1 cellular context compared by ENCODE assay signal in the genomic region with DNA sequence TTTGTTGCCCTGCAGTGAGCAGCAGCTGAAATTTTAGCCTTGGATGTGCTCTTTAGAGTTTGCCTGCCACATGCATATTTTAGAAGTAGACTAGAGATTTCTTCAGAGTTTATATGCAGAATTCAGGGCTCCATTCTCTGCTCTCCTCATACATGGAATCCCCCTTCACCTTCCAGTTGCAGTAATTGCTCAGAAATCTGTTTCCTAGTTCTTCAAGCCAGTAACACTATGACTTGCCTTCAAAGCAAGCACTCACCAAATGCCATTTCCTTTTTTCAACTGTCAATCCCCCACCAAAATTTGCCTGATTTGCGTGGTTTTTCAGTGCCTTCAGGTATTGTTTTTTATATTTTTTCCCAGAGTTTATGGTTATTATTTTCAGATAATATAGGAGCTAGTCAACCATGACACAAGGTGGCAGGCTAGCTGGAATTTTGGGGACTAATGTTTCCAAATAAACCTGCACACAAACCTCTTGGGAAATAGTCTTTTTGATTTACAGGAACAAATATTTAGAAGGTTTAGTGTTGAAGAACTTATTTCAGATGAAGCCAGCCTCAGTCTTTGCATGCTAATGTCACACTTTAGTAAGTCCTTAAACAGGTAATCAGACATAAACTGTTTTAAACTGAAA.
A peak's percentile ranks its signal among the peaks of the same experiment; 100 is the strongest.
TF ChIP-seq lines count a peak whose summit lies in the region.

No MANE protein-coding gene starts in this region.

TF ChIP-seq in GM12878, 131 proteins besides CTCF, POLR2A, EP300 and RAD21 (continued from another document and continues in another):
- no peak for TF ChIP-seq MAX (IDR thresholded peaks at IDR 0.05; ENCODE audit: low read depth, low read length)
- TF ChIP-seq ZNF207 (IDR thresholded peaks at IDR 0.05; ENCODE audit: borderline replicate concordance) = no peak
- peak; percentile 60; the same call in 1 of the 2 replicates for TF ChIP-seq RELB (IDR thresholded peaks at IDR 0.05; ENCODE audit: low read depth)
- TF ChIP-seq, protein P1, sequence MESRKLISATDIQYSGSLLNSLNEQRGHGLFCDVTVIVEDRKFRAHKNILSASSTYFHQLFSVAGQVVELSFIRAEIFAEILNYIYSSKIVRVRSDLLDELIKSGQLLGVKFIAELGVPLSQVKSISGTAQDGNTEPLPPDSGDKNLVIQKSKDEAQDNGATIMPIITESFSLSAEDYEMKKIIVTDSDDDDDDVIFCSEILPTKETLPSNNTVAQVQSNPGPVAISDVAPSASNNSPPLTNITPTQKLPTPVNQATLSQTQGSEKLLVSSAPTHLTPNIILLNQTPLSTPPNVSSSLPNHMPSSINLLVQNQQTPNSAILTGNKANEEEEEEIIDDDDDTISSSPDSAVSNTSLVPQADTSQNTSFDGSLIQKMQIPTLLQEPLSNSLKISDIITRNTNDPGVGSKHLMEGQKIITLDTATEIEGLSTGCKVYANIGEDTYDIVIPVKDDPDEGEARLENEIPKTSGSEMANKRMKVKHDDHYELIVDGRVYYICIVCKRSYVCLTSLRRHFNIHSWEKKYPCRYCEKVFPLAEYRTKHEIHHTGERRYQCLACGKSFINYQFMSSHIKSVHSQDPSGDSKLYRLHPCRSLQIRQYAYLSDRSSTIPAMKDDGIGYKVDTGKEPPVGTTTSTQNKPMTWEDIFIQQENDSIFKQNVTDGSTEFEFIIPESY (IDR thresholded peaks at IDR 0.05) = no peak
- TF ChIP-seq MEF2A (IDR thresholded peaks at IDR 0.05; ENCODE audit: insufficient read depth, low read depth, low read length) = no peak
- TF ChIP-seq USF2 (IDR thresholded peaks at IDR 0.05; ENCODE audit: borderline replicate concordance, low read depth, low read length) = no peak
- no peak for TF ChIP-seq TCF3 (IDR thresholded peaks at IDR 0.05; ENCODE audit: borderline replicate concordance, insufficient read depth, low read depth, low read length)
- TF ChIP-seq BHLHE40 (IDR thresholded peaks at IDR 0.05; ENCODE audit: borderline replicate concordance in 1 of 2, low read depth in 2 of 2, low read length in 1 of 2) = no peak; a peak in 1 of 4 replicates
- TF ChIP-seq, protein P2, sequence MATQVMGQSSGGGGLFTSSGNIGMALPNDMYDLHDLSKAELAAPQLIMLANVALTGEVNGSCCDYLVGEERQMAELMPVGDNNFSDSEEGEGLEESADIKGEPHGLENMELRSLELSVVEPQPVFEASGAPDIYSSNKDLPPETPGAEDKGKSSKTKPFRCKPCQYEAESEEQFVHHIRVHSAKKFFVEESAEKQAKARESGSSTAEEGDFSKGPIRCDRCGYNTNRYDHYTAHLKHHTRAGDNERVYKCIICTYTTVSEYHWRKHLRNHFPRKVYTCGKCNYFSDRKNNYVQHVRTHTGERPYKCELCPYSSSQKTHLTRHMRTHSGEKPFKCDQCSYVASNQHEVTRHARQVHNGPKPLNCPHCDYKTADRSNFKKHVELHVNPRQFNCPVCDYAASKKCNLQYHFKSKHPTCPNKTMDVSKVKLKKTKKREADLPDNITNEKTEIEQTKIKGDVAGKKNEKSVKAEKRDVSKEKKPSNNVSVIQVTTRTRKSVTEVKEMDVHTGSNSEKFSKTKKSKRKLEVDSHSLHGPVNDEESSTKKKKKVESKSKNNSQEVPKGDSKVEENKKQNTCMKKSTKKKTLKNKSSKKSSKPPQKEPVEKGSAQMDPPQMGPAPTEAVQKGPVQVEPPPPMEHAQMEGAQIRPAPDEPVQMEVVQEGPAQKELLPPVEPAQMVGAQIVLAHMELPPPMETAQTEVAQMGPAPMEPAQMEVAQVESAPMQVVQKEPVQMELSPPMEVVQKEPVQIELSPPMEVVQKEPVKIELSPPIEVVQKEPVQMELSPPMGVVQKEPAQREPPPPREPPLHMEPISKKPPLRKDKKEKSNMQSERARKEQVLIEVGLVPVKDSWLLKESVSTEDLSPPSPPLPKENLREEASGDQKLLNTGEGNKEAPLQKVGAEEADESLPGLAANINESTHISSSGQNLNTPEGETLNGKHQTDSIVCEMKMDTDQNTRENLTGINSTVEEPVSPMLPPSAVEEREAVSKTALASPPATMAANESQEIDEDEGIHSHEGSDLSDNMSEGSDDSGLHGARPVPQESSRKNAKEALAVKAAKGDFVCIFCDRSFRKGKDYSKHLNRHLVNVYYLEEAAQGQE (IDR thresholded peaks at IDR 0.05; ENCODE audit: low read depth, low read length) = no peak
- TF ChIP-seq SIN3A (IDR thresholded peaks at IDR 0.05; ENCODE audit: low read depth, low read length) = no peak
- TF ChIP-seq HCFC1 (IDR thresholded peaks at IDR 0.05; ENCODE audit: low read length) = no peak
- no peak for TF ChIP-seq SMC3 (IDR thresholded peaks at IDR 0.05; ENCODE audit: borderline replicate concordance, low read length)
- no peak for TF ChIP-seq KDM1A (IDR thresholded peaks at IDR 0.05; ENCODE audit: borderline replicate concordance)
- no peak for TF ChIP-seq TARDBP (IDR thresholded peaks at IDR 0.05; ENCODE audit: borderline replicate concordance)
- no peak for TF ChIP-seq LARP7 (IDR thresholded peaks at IDR 0.05)
- TF ChIP-seq SKIL (IDR thresholded peaks at IDR 0.05; ENCODE audit: low read depth, poor library complexity, severe bottlenecking) = no peak
- TF ChIP-seq, protein P3, sequence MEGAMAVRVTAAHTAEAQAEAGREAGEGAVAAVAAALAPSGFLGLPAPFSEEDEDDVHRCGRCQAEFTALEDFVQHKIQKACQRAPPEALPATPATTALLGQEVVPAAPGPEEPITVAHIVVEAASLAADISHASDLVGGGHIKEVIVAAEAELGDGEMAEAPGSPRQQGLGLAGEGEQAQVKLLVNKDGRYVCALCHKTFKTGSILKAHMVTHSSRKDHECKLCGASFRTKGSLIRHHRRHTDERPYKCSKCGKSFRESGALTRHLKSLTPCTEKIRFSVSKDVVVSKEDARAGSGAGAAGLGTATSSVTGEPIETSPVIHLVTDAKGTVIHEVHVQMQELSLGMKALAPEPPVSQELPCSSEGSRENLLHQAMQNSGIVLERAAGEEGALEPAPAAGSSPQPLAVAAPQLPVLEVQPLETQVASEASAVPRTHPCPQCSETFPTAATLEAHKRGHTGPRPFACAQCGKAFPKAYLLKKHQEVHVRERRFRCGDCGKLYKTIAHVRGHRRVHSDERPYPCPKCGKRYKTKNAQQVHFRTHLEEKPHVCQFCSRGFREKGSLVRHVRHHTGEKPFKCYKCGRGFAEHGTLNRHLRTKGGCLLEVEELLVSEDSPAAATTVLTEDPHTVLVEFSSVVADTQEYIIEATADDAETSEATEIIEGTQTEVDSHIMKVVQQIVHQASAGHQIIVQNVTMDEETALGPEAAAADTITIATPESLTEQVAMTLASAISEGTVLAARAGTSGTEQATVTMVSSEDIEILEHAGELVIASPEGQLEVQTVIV (IDR thresholded peaks at IDR 0.05; ENCODE audit: borderline replicate concordance, partially characterized antibody) = no peak
- TF ChIP-seq CEBPZ (IDR thresholded peaks at IDR 0.05; ENCODE audit: low read depth, low read length) = no peak
- TF ChIP-seq, protein P4, sequence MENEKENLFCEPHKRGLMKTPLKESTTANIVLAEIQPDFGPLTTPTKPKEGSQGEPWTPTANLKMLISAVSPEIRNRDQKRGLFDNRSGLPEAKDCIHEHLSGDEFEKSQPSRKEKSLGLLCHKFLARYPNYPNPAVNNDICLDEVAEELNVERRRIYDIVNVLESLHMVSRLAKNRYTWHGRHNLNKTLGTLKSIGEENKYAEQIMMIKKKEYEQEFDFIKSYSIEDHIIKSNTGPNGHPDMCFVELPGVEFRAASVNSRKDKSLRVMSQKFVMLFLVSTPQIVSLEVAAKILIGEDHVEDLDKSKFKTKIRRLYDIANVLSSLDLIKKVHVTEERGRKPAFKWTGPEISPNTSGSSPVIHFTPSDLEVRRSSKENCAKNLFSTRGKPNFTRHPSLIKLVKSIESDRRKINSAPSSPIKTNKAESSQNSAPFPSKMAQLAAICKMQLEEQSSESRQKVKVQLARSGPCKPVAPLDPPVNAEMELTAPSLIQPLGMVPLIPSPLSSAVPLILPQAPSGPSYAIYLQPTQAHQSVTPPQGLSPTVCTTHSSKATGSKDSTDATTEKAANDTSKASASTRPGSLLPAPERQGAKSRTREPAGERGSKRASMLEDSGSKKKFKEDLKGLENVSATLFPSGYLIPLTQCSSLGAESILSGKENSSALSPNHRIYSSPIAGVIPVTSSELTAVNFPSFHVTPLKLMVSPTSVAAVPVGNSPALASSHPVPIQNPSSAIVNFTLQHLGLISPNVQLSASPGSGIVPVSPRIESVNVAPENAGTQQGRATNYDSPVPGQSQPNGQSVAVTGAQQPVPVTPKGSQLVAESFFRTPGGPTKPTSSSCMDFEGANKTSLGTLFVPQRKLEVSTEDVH (IDR thresholded peaks at IDR 0.05; ENCODE audit: low read depth, partially characterized antibody) = no peak
- TF ChIP-seq ZNF384 (IDR thresholded peaks at IDR 0.05; ENCODE audit: borderline replicate concordance, low read depth, low read length) = no peak
- TF ChIP-seq SUZ12 (IDR thresholded peaks at IDR 0.05; ENCODE audit: unreplicated experiment) = no peak
- TF ChIP-seq NBN (IDR thresholded peaks at IDR 0.05) = no peak
- TF ChIP-seq GABPA (IDR thresholded peaks at IDR 0.05; ENCODE audit: low read depth) = no peak
- TF ChIP-seq CBFB (IDR thresholded peaks at IDR 0.05; ENCODE audit: low read depth) = no peak
- TF ChIP-seq, protein P5, sequence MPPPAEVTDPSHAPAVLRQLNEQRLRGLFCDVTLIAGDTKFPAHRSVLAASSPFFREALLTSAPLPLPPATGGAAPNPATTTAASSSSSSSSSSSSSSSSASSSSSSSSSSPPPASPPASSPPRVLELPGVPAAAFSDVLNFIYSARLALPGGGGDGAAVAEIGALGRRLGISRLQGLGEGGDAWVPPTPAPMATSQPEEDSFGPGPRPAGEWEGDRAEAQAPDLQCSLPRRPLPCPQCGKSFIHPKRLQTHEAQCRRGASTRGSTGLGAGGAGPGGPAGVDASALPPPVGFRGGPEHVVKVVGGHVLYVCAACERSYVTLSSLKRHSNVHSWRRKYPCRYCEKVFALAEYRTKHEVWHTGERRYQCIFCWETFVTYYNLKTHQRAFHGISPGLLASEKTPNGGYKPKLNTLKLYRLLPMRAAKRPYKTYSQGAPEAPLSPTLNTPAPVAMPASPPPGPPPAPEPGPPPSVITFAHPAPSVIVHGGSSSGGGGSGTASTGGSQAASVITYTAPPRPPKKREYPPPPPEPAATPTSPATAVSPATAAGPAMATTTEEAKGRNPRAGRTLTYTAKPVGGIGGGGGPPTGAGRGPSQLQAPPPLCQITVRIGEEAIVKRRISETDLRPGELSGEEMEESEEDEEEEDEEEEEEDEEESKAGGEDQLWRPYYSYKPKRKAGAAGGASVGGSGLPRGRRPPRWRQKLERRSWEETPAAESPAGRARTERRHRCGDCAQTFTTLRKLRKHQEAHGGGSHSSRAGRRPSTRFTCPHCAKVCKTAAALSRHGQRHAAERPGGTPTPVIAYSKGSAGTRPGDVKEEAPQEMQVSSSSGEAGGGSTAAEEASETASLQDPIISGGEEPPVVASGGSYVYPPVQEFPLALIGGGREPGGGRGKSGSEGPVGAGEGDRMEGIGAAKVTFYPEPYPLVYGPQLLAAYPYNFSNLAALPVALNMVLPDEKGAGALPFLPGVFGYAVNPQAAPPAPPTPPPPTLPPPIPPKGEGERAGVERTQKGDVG (CRISPR knock-in tag; IDR thresholded peaks at IDR 0.05) = no peak
- TF ChIP-seq IKZF2 (IDR thresholded peaks at IDR 0.05) = peak; percentile 71 to 76
- TF ChIP-seq ZNF24 (IDR thresholded peaks at IDR 0.05) = no peak
